Comparison of ENCODE assay signal across 21 cellular contexts in genomic region chr6:136333824-136334464, GRCh38. TPM values are rescaled to one million over a fixed set of nuclear protein-coding genes. Genes with fewer than 3 reads are reported as not detected.
DNase-seq lines count a peak whose midpoint lies in the region; ATAC-seq, FAIRE-seq and TF ChIP-seq lines count a peak whose summit lies in the region.
"Had no signal": no experiment of that assay in that cellular context is flagged by ENCODE, and none has a peak within 500 bp of the region (broad histone marks: within the 10 kb centered on the region; RNA-seq: fewer than 3 reads in every experiment).

No MANE protein-coding gene starts in this region.

- no peak for TF ChIP-seq CTCF in NB4 (IDR thresholded peaks at IDR 0.05; ENCODE audit: low read depth, low read length)
- TF ChIP-seq CTCF in HepG2 (CRISPR knock-in tag; IDR thresholded peaks at IDR 0.05): no peak
- no peak for TF ChIP-seq CTCF in Peyer's patch (IDR thresholded peaks at IDR 0.05)
- no peak for TF ChIP-seq CTCF in hepatocyte (IDR thresholded peaks at IDR 0.05; ENCODE audit: poor library complexity)

- H3K9me3 ChIP-seq in HepG2 (ENCODE audit: low read length): no peaks in the 10 kb centered on the region
- H3K9me3 ChIP-seq in Peyer's patch: no peaks in the 10 kb centered on the region
- no peaks in the 10 kb centered on the region for H3K9me3 ChIP-seq in hepatocyte (ENCODE audit: low read depth)

- CTCF ChIA-PET in HepG2 (lab: Yijun Ruan, JAX; ENCODE audit: low intra/inter-chr PET ratio, low total read pairs): no interaction called here

- H3K4me1 ChIP-seq in HepG2 (ENCODE audit: insufficient read depth, low read length) (peaks cover 14% of the 10 kb centered on the region; the same call in 1 of the 2 replicates), Peyer's patch (no peaks in the 10 kb centered on the region), hepatocyte (ENCODE audit: insufficient read depth) (no peaks in the 10 kb centered on the region)

- TF ChIP-seq RAD21 in HepG2 (CRISPR knock-in tag; IDR thresholded peaks at IDR 0.05): no peak

- H3K9me2 ChIP-seq in hepatocyte (replicated peaks; ENCODE audit: insufficient read depth): no peaks in the 10 kb centered on the region

- FAIRE-seq in HepG2 (lab: Jason Lieb, UNC): no peak
- FAIRE-seq: D721Med, G401.6, GM12892, GM19239 had no signal

- DNase-seq in HUDEP-2 (lab: John Stamatoyannopoulos, UW; ENCODE audit: unreplicated experiment in 76 of 76): peak in 73 of 76 experiments; percentile 30 to 89 (median 70)
- peak; percentile 25 for DNase-seq in NB4 (ENCODE audit: low read depth)
- DNase-seq in HepG2 (ENCODE audit: low spot score): no peak
- DNase-seq in NCI-H2196 treated with DMSO at 0.1 percent for 48 hours (lab: John Stamatoyannopoulos, UW; ENCODE audit: unreplicated experiment): no peak
- DNase-seq in GM03348 (ENCODE audit: low spot score): no peak
- DNase-seq in Peyer's patch: no peak
- no peak for DNase-seq in hepatocyte (ENCODE audit: low spot score)
- DNase-seq: CD4-positive, alpha-beta T cell; DMS79 treated with DMSO at 0.1 percent for 48 hours; GM23248; NCI-H1105; NCI-H1930; NCI-H2171; NCI-H510A; RPMI8226 had no signal

- POLR2A ChIA-PET in HepG2 (lab: Yijun Ruan, JAX): no interaction called here

- peak overlapping the region; percentile 33; the same call in 1 of the 2 replicates for H3K4me2 ChIP-seq in HepG2 (ENCODE audit: low read depth, low read length)
- H3K4me2 ChIP-seq in hepatocyte: no peak overlapping the region

- H3K79me2 ChIP-seq in HepG2 (ENCODE audit: insufficient read depth, low read length): no peaks in the 10 kb centered on the region
- no peaks in the 10 kb centered on the region for H3K79me2 ChIP-seq in hepatocyte

- peak overlapping the region; percentile 73 for H3K27ac ChIP-seq in cingulate gyrus (ENCODE audit: low read depth, low read length)
- H3K27ac ChIP-seq in HepG2 (ENCODE audit: extremely low read length, insufficient read depth, low read length): no peak overlapping the region
- H3K27ac ChIP-seq in Peyer's patch: no peak overlapping the region
- H3K27ac ChIP-seq in hepatocyte: no peak overlapping the region
- H3K27ac ChIP-seq: GM23248, SK-N-MC had no signal

- no peaks in the 10 kb centered on the region for H3K36me3 ChIP-seq in HepG2 (replicated peaks in 1 of 2; ENCODE audit: control insufficient read depth in 1 of 2, insufficient read depth in 2 of 2, low read length in 2 of 2)
- H3K36me3 ChIP-seq in Peyer's patch: no peaks in the 10 kb centered on the region
- no peaks in the 10 kb centered on the region for H3K36me3 ChIP-seq in hepatocyte (replicated peaks; ENCODE audit: insufficient read depth, low read depth)

- in situ Hi-C loops in HepG2 (cut with HindIII; ENCODE audit: extremely low pct_ligation_motif_present, low pct_unique_long_range_greater_than_20kb): no loop called here

- TF ChIP-seq POLR2A in NB4 (IDR thresholded peaks at IDR 0.05; ENCODE audit: extremely low read depth, insufficient read length) (no peak), HepG2 (IDR thresholded peaks at IDR 0.05; ENCODE audit: insufficient read depth in 1 of 2, low read depth in 2 of 2, low read length in 2 of 2) (no peak), Peyer's patch (IDR thresholded peaks at IDR 0.05) (no peak)

- no peak overlapping the region for H3K4me3 ChIP-seq in NB4 (ENCODE audit: low read depth, low read length)
- H3K4me3 ChIP-seq in HepG2 (replicated peaks in 1 of 3; ENCODE audit: insufficient read depth in 1 of 3, low read depth in 2 of 3, low read length in 3 of 3): no peak overlapping the region
- H3K4me3 ChIP-seq in Peyer's patch: no peak overlapping the region
- H3K4me3 ChIP-seq in hepatocyte: no peak overlapping the region
- H3K4me3 ChIP-seq: GM23248, SK-N-MC had no signal

- H2AFZ ChIP-seq in HepG2 (ENCODE audit: low read length) (no peak overlapping the region), hepatocyte (no peak overlapping the region)
- H2AFZ ChIP-seq: GM23248 had no signal

- H3K27me3 ChIP-seq in HepG2 (ENCODE audit: control insufficient read depth in 1 of 2, insufficient read depth in 2 of 2, low read length in 2 of 2) (peaks cover 2 to 21% of the 10 kb centered on the region in 2 experiments; a peak in 3 of 5 replicates), Peyer's patch (no peaks in the 10 kb centered on the region), hepatocyte (no peaks in the 10 kb centered on the region)

- 45% methylated on average over 11 of the region's 11 CpGs for WGBS in HepG2 (ENCODE audit: low lambda C conversion rate)
- 94% methylated on average over 11 of the region's 11 CpGs for WGBS in hepatocyte (ENCODE audit: low lambda C conversion rate, missing lambda C conversion rate)

- TF ChIP-seq EP300 in HepG2 (IDR thresholded peaks at IDR 0.05; ENCODE audit: low read depth in 2 of 2, low read length in 2 of 2): no peak
- TF ChIP-seq EP300 in HepG2 (CRISPR knock-in tag; IDR thresholded peaks at IDR 0.05; ENCODE audit: borderline replicate concordance): no peak

- no peaks in the 10 kb centered on the region for H4K20me1 ChIP-seq in HepG2 (ENCODE audit: insufficient read depth, low read length)
- no peaks in the 10 kb centered on the region for H4K20me1 ChIP-seq in hepatocyte (ENCODE audit: insufficient read depth, poor library complexity, severe bottlenecking)

- no peak overlapping the region for H3K9ac ChIP-seq in HepG2 (ENCODE audit: insufficient read depth, low read depth, low read length)
- H3K9ac ChIP-seq: GM23248 had no signal

- BruUV-seq in HepG2 (replicated peaks; lab: Mats Ljungman, UMichigan): no TSS peak

- intact Hi-C loops in HepG2 (cut with micrococcal nuclease; ENCODE audit: unreplicated experiment): no loop called here

- peak; percentile 13; the same call in 1 of the 3 replicates for ATAC-seq in HepG2

TF ChIP-seq in HepG2, 621 proteins besides CTCF, POLR2A, EP300 and RAD21:
- TF ChIP-seq CEBPG (CRISPR knock-in tag; IDR thresholded peaks at IDR 0.05) (0 out of 2 replicates have a peak, but pooled peaks have one; percentile 8), ZNF775 (CRISPR knock-in tag; IDR thresholded peaks at IDR 0.05; ENCODE audit: borderline replicate concordance) (no peak), BCL6 (CRISPR knock-in tag; IDR thresholded peaks at IDR 0.05) (no peak)

RNA-seq across cellular contexts. Expression of gene BCLAF1, which starts 44.3 kb away (rescaled TPM):
- total RNA-seq in HepG2 (2016; rRNA removed; fragmentation: Illumina TruSeq; extraction: Trizol) (292 and 439 TPM in 2 replicates), Peyer's patch (100 to 1,000 TPM; 110 to 639 (median 135) TPM), hepatocyte (138 and 154 TPM in 2 replicates)
- 20.2 and 21.8 TPM in 2 replicates for total RNA-seq in HepG2 (2016; cell fraction: cytosol; rRNA removed; fragmentation: Illumina TruSeq; extraction: Trizol; ENCODE audit: low read depth)
- total RNA-seq in HepG2 (2016; cell fraction: insoluble cytoplasmic fraction; rRNA removed; fragmentation: Illumina TruSeq; extraction: Trizol): 277 and 462 TPM in 2 replicates
- total RNA-seq in HepG2 (2016; cell fraction: membrane; rRNA removed; fragmentation: Illumina TruSeq; extraction: Trizol): 30.3 and 37.3 TPM in 2 replicates
- total RNA-seq in HepG2 (2016; cell fraction: nucleus; rRNA removed; fragmentation: Illumina TruSeq; extraction: Trizol): 318 and 332 TPM in 2 replicates
- polyA plus RNA-seq in HepG2 (2011; rRNA removed) (40.4 and 55.3 TPM in 2 replicates), hepatocyte (58.2 and 68.1 TPM in 2 replicates)
- polyA plus RNA-seq in HepG2 (2011; cell fraction: cytosol; rRNA removed): 15.1 and 21.6 TPM in 2 replicates
- polyA plus RNA-seq in HepG2 (2011; cell fraction: nucleus; rRNA removed): 55.9 and 61.4 TPM in 2 replicates
- polyA plus RNA-seq in HepG2 (2012): 46.3 and 82.3 TPM in 2 replicates
- 3.5 and 3.6 TPM in 2 replicates for polyA plus RNA-seq in HepG2 (2016; cell fraction: cytosol; fragmentation: Illumina TruSeq; extraction: Trizol; ENCODE audit: low read depth)
- 251 and 266 TPM in 2 replicates for polyA plus RNA-seq in HepG2 (2016; cell fraction: insoluble cytoplasmic fraction; fragmentation: Illumina TruSeq; extraction: Trizol; ENCODE audit: low read depth)
- polyA plus RNA-seq in HepG2 (2016; cell fraction: membrane; fragmentation: Illumina TruSeq; extraction: Trizol; ENCODE audit: low read depth): 7.1 and 11.2 TPM in 2 replicates
- 153 and 159 TPM in 2 replicates for polyA plus RNA-seq in HepG2 (2016; cell fraction: nucleus; fragmentation: Illumina TruSeq; extraction: Trizol; ENCODE audit: insufficient read depth, low read depth)
- 71.2 and 104 TPM in 2 replicates for polyA minus RNA-seq in HepG2 (2011; rRNA and poly(A)+ RNA removed; ENCODE audit: low replicate concordance)
- polyA minus RNA-seq in HepG2 (2011; cell fraction: cytosol; rRNA and poly(A)+ RNA removed): 64.1 and 70.1 TPM in 2 replicates
- 566 and 662 TPM in 2 replicates for polyA minus RNA-seq in HepG2 (2011; cell fraction: nucleus; rRNA and poly(A)+ RNA removed)

Comparison
In these comparisons a context has a peak if more than half of its experiments do, and no peak if none do; other contexts are left out.
1. DNase-seq: peak in HUDEP-2 (73 of 76) and NB4 (single experiment); none in HepG2 (single experiment), NCI-H2196 treated with DMSO at 0.1 percent for 48 hours (single experiment), GM03348 (single experiment), Peyer's patch (0 of 3) and hepatocyte (single experiment).